ENCODE assay signal across 26 cellular contexts in genomic region chr12:108368089-108368488, GRCh38. TPM values are rescaled to one million over a fixed set of nuclear protein-coding genes. Genes with fewer than 3 reads are reported as not detected.
"Had no signal": no experiment of that assay in that cellular context is flagged by ENCODE, and none has a peak within 500 bp of the region (broad histone marks: within the 10 kb centered on the region; RNA-seq: fewer than 3 reads in every experiment).

No MANE protein-coding gene starts in this region.

- H3K27me3 Mint-ChIP-seq: activated CD4-positive, alpha-beta T cell treated with anti-CD3 and anti-CD28 coated beads, Interleukin-2, amount 10 ng/mL, durations not matched to agents 24 days and 14 days; activated naive CD8-positive, alpha-beta T cell treated with anti-CD3 and anti-CD28 coated beads, Interleukin-2, amount 10 ng/mL, durations not matched to agents 7 days and 5 days had no signal

- H3K36me3 Mint-ChIP-seq: activated CD4-positive, alpha-beta memory T cell treated with anti-CD3 and anti-CD28 coated beads for 36 hours; activated naive CD4-positive, alpha-beta T cell treated with anti-CD3 and anti-CD28 coated beads, Interleukin-2, amount 10 ng/mL, durations not matched to agents 7 days and 5 days; activated naive CD8-positive, alpha-beta T cell treated with anti-CD3 and anti-CD28 coated beads, Interleukin-2, amount 10 ng/mL, durations not matched to agents 7 days and 5 days had no signal

- DNase-seq: activated CD4-positive, alpha-beta memory T cell treated with anti-CD3 and anti-CD28 coated beads for 36 hours; activated CD4-positive, alpha-beta T cell treated with anti-CD3 and anti-CD28 coated beads for 36 hours; activated CD4-positive, alpha-beta T cell treated with anti-CD3 and anti-CD28 coated beads, Interleukin-2, amount 10 ng/mL, durations not matched to agents 24 days and 14 days; activated CD4-positive, CD25-positive, alpha-beta regulatory T cell; activated CD4-positive, CD25-positive, alpha-beta regulatory T cell treated with anti-CD3 and anti-CD28 coated beads, Interleukin-2, amount 50 U/mL, for 72 hours; activated CD8-positive, alpha-beta memory T cell treated with anti-CD3 and anti-CD28 coated beads, Interleukin-2, amount 50 U/mL, for 48 hours; activated gamma-delta T cell; activated naive CD4-positive, alpha-beta T cell; activated naive CD4-positive, alpha-beta T cell treated with anti-CD3 and anti-CD28 coated beads, Interleukin-2, amount 10 ng/mL, durations not matched to agents 7 days and 5 days; activated naive CD8-positive, alpha-beta T cell treated with anti-CD3 and anti-CD28 coated beads, Interleukin-2, amount 10 ng/mL, durations not matched to agents 7 days and 5 days; activated T-cell treated with anti-CD3 and anti-CD28 coated beads for 4 hours; activated T-cell treated with anti-CD3 and anti-CD28 coated beads, Interleukin-2, amount 50 U/mL, for 24 hours; activated T-cell treated with anti-CD3 and anti-CD28 coated beads, Interleukin-2, amount 50 U/mL, for 72 hours; brain microvascular endothelial cell; dermis blood vessel endothelial cell; effector CD4-positive, alpha-beta T cell; effector memory CD8-positive, alpha-beta T cell; erythroblast; foreskin keratinocyte; heart right ventricle; T-helper 2 cell had no signal

- H3K27ac Mint-ChIP-seq: activated CD4-positive, alpha-beta memory T cell treated with anti-CD3 and anti-CD28 coated beads for 36 hours; activated CD4-positive, alpha-beta T cell treated with anti-CD3 and anti-CD28 coated beads for 36 hours; activated CD4-positive, alpha-beta T cell treated with anti-CD3 and anti-CD28 coated beads, Interleukin-2, amount 10 ng/mL, durations not matched to agents 24 days and 14 days; activated naive CD4-positive, alpha-beta T cell treated with anti-CD3 and anti-CD28 coated beads, Interleukin-2, amount 10 ng/mL, durations not matched to agents 7 days and 5 days; activated naive CD4-positive, alpha-beta T cell treated with anti-CD3 and anti-CD28 coated beads, Interleukin-2, amount 50 U/mL, for 72 hours; activated naive CD8-positive, alpha-beta T cell treated with anti-CD3 and anti-CD28 coated beads, Interleukin-2, amount 10 ng/mL, durations not matched to agents 7 days and 5 days; activated T-cell treated with anti-CD3 and anti-CD28 coated beads, Interleukin-2, amount 50 U/mL, for 24 hours; activated T-cell treated with anti-CD3 and anti-CD28 coated beads, Interleukin-2, amount 50 U/mL, for 72 hours; effector memory CD8-positive, alpha-beta T cell had no signal

- H3K4me3 Mint-ChIP-seq: activated CD4-positive, alpha-beta memory T cell treated with anti-CD3 and anti-CD28 coated beads for 36 hours; activated CD4-positive, alpha-beta T cell treated with anti-CD3 and anti-CD28 coated beads for 36 hours; activated CD4-positive, alpha-beta T cell treated with anti-CD3 and anti-CD28 coated beads, Interleukin-2, amount 10 ng/mL, durations not matched to agents 24 days and 14 days; activated naive CD4-positive, alpha-beta T cell treated with anti-CD3 and anti-CD28 coated beads, Interleukin-2, amount 10 ng/mL, durations not matched to agents 7 days and 5 days; activated naive CD8-positive, alpha-beta T cell treated with anti-CD3 and anti-CD28 coated beads, Interleukin-2, amount 10 ng/mL, durations not matched to agents 7 days and 5 days; activated T-cell treated with anti-CD3 and anti-CD28 coated beads, Interleukin-2, amount 50 U/mL, for 24 hours; activated T-cell treated with anti-CD3 and anti-CD28 coated beads, Interleukin-2, amount 50 U/mL, for 72 hours; central memory CD8-positive, alpha-beta T cell; effector memory CD8-positive, alpha-beta T cell had no signal

- FAIRE-seq: astrocyte, bronchial epithelial cell had no signal

- H3K4me1 Mint-ChIP-seq: activated CD4-positive, alpha-beta T cell treated with anti-CD3 and anti-CD28 coated beads for 36 hours; activated CD4-positive, alpha-beta T cell treated with anti-CD3 and anti-CD28 coated beads, Interleukin-2, amount 10 ng/mL, durations not matched to agents 24 days and 14 days; activated naive CD4-positive, alpha-beta T cell treated with anti-CD3 and anti-CD28 coated beads, Interleukin-2, amount 10 ng/mL, durations not matched to agents 7 days and 5 days; activated naive CD8-positive, alpha-beta T cell treated with anti-CD3 and anti-CD28 coated beads, Interleukin-2, amount 10 ng/mL, durations not matched to agents 7 days and 5 days had no signal

RNA-seq across cellular contexts. Expression of gene CMKLR1, which starts 29.0 kb away (rescaled TPM):
- total RNA-seq: activated CD4-positive, alpha-beta memory T cell treated with anti-CD3 and anti-CD28 coated beads for 36 hours; activated CD4-positive, alpha-beta T cell treated with anti-CD3 and anti-CD28 coated beads for 36 hours; activated CD4-positive, alpha-beta T cell treated with anti-CD3 and anti-CD28 coated beads, Interleukin-2, amount 10 ng/mL, durations not matched to agents 24 days and 14 days; activated naive CD4-positive, alpha-beta T cell treated with anti-CD3 and anti-CD28 coated beads, Interleukin-2, amount 50 U/mL, for 72 hours; activated T-cell treated with anti-CD3 and anti-CD28 coated beads, Interleukin-2, amount 50 U/mL, for 72 hours; bronchial epithelial cell; foreskin keratinocyte; T-helper 1 cell treated with Interleukin-12 subunit alpha and Interleukin-12 subunit beta and Interleukin-4 antibody, amounts not matched to agents 30 ng/mL and 1 ng/mL, for 36 hours had no signal
- polyA plus RNA-seq: foreskin keratinocyte had no signal
